Comparison of ENCODE assay signal across 9 cellular contexts in genomic region chr20:59031326-59032022, GRCh38. TPM values are rescaled to one million over a fixed set of nuclear protein-coding genes. Genes with fewer than 3 reads are reported as not detected.
A peak's percentile ranks its signal among the peaks of the same experiment; 100 is the strongest.
DNase-seq lines count a peak whose midpoint lies in the region; ATAC-seq and TF ChIP-seq lines count a peak whose summit lies in the region.
"Had no signal": no experiment of that assay in that cellular context is flagged by ENCODE, and none has a peak within 500 bp of the region (broad histone marks: within the 10 kb centered on the region; RNA-seq: fewer than 3 reads in every experiment).

No MANE protein-coding gene starts in this region.

- peaks cover 0 to 2% of the 10 kb centered on the region in 2 donors for H3K27me3 Mint-ChIP-seq in CD8-positive, alpha-beta memory T cell

- POLR2A ChIA-PET in CD8-positive, alpha-beta memory T cell (lab: Charles Lee), result interaction anchor here (0.6 to 2.8 kb wide), 10 partner anchors 11 to 380 kb away, joined by 3 to 35 read pairs (median 8); partner anchors contain the start of genes PRELID3B and STX16

- H3K4me1 ChIP-seq in CD8-positive, alpha-beta memory T cell (ENCODE audit: insufficient read depth, low read length), result peaks cover 50% of the 10 kb centered on the region
- peaks cover 11% of the 10 kb centered on the region; the same call in 1 of the 2 replicates for H3K4me1 ChIP-seq in HUES6 (ENCODE audit: control insufficient read depth, insufficient read depth, low read length)
- peaks cover 41% of the 10 kb centered on the region for H3K4me1 ChIP-seq in body of pancreas
- peaks cover 21% of the 10 kb centered on the region for H3K4me1 ChIP-seq in mesodermal cell (ENCODE audit: control insufficient read depth, insufficient read depth, low read length, poor library complexity, severe bottlenecking)

- peak overlapping the region; percentile 29 for H3K4me3 ChIP-seq in CD8-positive, alpha-beta memory T cell (ENCODE audit: low read length)
- H3K4me3 ChIP-seq in HUES6 (ENCODE audit: low read depth, low read length) (peak overlapping the region; percentile 99), body of pancreas (peak overlapping the region; percentile 36 to 51), mesodermal cell (ENCODE audit: extremely low read depth, insufficient read depth, low read length, poor library complexity, severe bottlenecking) (peak overlapping the region; percentile 90)

- intact Hi-C loops in body of pancreas (cut with DNase I), result no loop called here

- H3K4me1 Mint-ChIP-seq in CD8-positive, alpha-beta memory T cell, result peaks cover 51 to 61% (median 60%) of the 10 kb centered on the region in 3 donors

- peak overlapping the region; percentile 91 to 99 (median 95) for H3K4me3 Mint-ChIP-seq in CD8-positive, alpha-beta memory T cell

- H3K9me3 ChIP-seq in CD8-positive, alpha-beta memory T cell (ENCODE audit: low read length), result no peaks in the 10 kb centered on the region
- H3K9me3 ChIP-seq in HUES6 (ENCODE audit: control insufficient read depth, insufficient read depth, low read depth, low read length) (no peaks in the 10 kb centered on the region), body of pancreas (no peaks in the 10 kb centered on the region), mesodermal cell (ENCODE audit: control insufficient read depth, low read length) (no peaks in the 10 kb centered on the region)

- CTCF ChIA-PET in CD8-positive, alpha-beta memory T cell (lab: Charles Lee), result interaction anchor here (1.0 to 5.0 kb wide), 6 partner anchors 10 to 380 kb away, joined by 3 to 24 read pairs (median 3); partner anchors contain the start of genes PRELID3B and STX16

- no peak for ATAC-seq in body of pancreas
- ATAC-seq in activated CD4-positive, CD25-positive, alpha-beta regulatory T cell treated with anti-CD3 and anti-CD28 coated beads, Interleukin-2, amount 50 U/mL, for 24 hours, result no peak

- no peaks in the 10 kb centered on the region for H3K9me3 Mint-ChIP-seq in CD8-positive, alpha-beta memory T cell

- no peaks in the 10 kb centered on the region for H3K27me3 ChIP-seq in CD8-positive, alpha-beta memory T cell (ENCODE audit: insufficient read depth, low read length, poor library complexity, severe bottlenecking)
- H3K27me3 ChIP-seq in HUES6 (ENCODE audit: control insufficient read depth, insufficient read depth, low read length) (peaks cover 53% of the 10 kb centered on the region), body of pancreas (no peaks in the 10 kb centered on the region)

- H3K36me3 Mint-ChIP-seq in CD8-positive, alpha-beta memory T cell, result peaks cover 8 to 83% (median 16%) of the 10 kb centered on the region in 3 donors

- H3K9ac ChIP-seq in HUES6 (ENCODE audit: low read length), result peak overlapping the region; percentile 99

- H3K27ac Mint-ChIP-seq in CD8-positive, alpha-beta memory T cell, result peak overlapping the region; percentile 80 to 95 (median 94)

- peak overlapping the region; percentile 69 for H3K27ac ChIP-seq in CD8-positive, alpha-beta memory T cell (ENCODE audit: low read depth, low read length)
- H3K27ac ChIP-seq in HUES6 (ENCODE audit: low read depth, low read length), result peak overlapping the region; percentile 98
- peak overlapping the region; percentile 52 to 90 (median 73) for H3K27ac ChIP-seq in body of pancreas
- H3K27ac ChIP-seq in mesodermal cell (ENCODE audit: low read depth, low read length, severe bottlenecking), result no peak overlapping the region

- WGBS in body of pancreas, 2 donors, result 22 to 31% methylated on average over 17 to 18 of the region's 18 CpGs
- WGBS in mesodermal cell (ENCODE audit: insufficient coverage in 2 of 2), 2 experiments, result 45 to 47% methylated on average over 16 to 17 of the region's 18 CpGs

- H3K36me3 ChIP-seq in CD8-positive, alpha-beta memory T cell (ENCODE audit: insufficient read depth, low read length), result peaks cover 38% of the 10 kb centered on the region
- peaks cover 58% of the 10 kb centered on the region for H3K36me3 ChIP-seq in HUES6 (ENCODE audit: control insufficient read depth, insufficient read depth, low read length)
- peaks cover 0 to 17% of the 10 kb centered on the region in 2 donors for H3K36me3 ChIP-seq in body of pancreas (replicated peaks in 1 of 2; ENCODE audit: insufficient read depth in 1 of 2, low read depth in 2 of 2)
- H3K36me3 ChIP-seq in mesodermal cell (ENCODE audit: control insufficient read depth, insufficient read depth, low read length), result peaks cover 62% of the 10 kb centered on the region

- TF ChIP-seq CTCF in body of pancreas (IDR thresholded peaks at IDR 0.05), result no peak

- TF ChIP-seq POLR2A in body of pancreas (IDR thresholded peaks at IDR 0.05), result no peak

- peak in 1 of 5 donors; percentile 20 for DNase-seq in CD8-positive, alpha-beta memory T cell
- DNase-seq in body of pancreas, result peak in 1 of 4 donors; percentile 10
- DNase-seq in GF-D8 (lab: John Stamatoyannopoulos, UW), result no peak
- DNase-seq in GOT3 (lab: John Stamatoyannopoulos, UW), result no peak
- no peak for DNase-seq in GM19240 (ENCODE audit: insufficient read length, low spot score)

RNA-seq across cellular contexts. Expression of gene ATP5F1E, which starts 0.7 kb away (rescaled TPM):
- 100 to 1,000 TPM in 1 of 2 experiments, 10 to 100 TPM in 1; 98.1 to 102 TPM for total RNA-seq in CD8-positive, alpha-beta memory T cell
- polyA plus RNA-seq in CD8-positive, alpha-beta memory T cell, result 95.0 TPM
- 10 to 100 TPM; 16.2 to 16.6 TPM for total RNA-seq in body of pancreas
- 87.1 TPM for polyA plus RNA-seq in mesodermal cell (2013, experiment 1 of 2)
- 90.8 TPM for polyA plus RNA-seq in mesodermal cell (2013, experiment 2 of 2)

RNA-seq across cellular contexts. Expression of gene PRELID3B, which starts 11.1 kb away (rescaled TPM):
- total RNA-seq in CD8-positive, alpha-beta memory T cell, result 100 to 1,000 TPM; 127 to 141 TPM
- polyA plus RNA-seq in CD8-positive, alpha-beta memory T cell, result 33.8 TPM
- total RNA-seq in body of pancreas, result 10 to 100 TPM; 20.8 to 29.3 TPM
- polyA plus RNA-seq in mesodermal cell (2013, experiment 1 of 2), result 37.4 TPM
- 42.8 TPM for polyA plus RNA-seq in mesodermal cell (2013, experiment 2 of 2)

RNA-seq across cellular contexts. Expression of gene TUBB1, which starts 12.2 kb away (rescaled TPM):
- total RNA-seq in CD8-positive, alpha-beta memory T cell, result not detected
- 0.10 TPM for polyA plus RNA-seq in CD8-positive, alpha-beta memory T cell
- total RNA-seq in body of pancreas, result not detected
- not detected for polyA plus RNA-seq in mesodermal cell (2013, experiment 1 of 2)
- not detected for polyA plus RNA-seq in mesodermal cell (2013, experiment 2 of 2)
- total RNA-seq: SK-MEL-5 had no signal

RNA-seq across cellular contexts. Expression of gene CTSZ, which starts 24.4 kb away (rescaled TPM):
- total RNA-seq in CD8-positive, alpha-beta memory T cell, result 10 to 100 TPM; 35.3 to 36.0 TPM
- polyA plus RNA-seq in CD8-positive, alpha-beta memory T cell, result 1.5 TPM
- 10 to 100 TPM; 54.1 to 89.8 TPM for total RNA-seq in body of pancreas
- 65.5 TPM for polyA plus RNA-seq in mesodermal cell (2013, experiment 1 of 2)
- polyA plus RNA-seq in mesodermal cell (2013, experiment 2 of 2), result 60.4 TPM

RNA-seq across cellular contexts. Expression of gene NELFCD, which starts 50.4 kb away (rescaled TPM):
- total RNA-seq in CD8-positive, alpha-beta memory T cell, result 100 to 1,000 TPM; 101 to 108 TPM
- 78.1 TPM for polyA plus RNA-seq in CD8-positive, alpha-beta memory T cell
- total RNA-seq in body of pancreas, result 10 to 100 TPM; 35.9 to 45.9 TPM
- polyA plus RNA-seq in mesodermal cell (2013, experiment 1 of 2), result 83.9 TPM
- 79.0 TPM for polyA plus RNA-seq in mesodermal cell (2013, experiment 2 of 2)

Comparison
In these comparisons a context has a peak if more than half of its experiments do, and no peak if none do; other contexts are left out.
1. H3K4me3 ChIP-seq: peak in every context shown above with its lines; median percentile 99 in HUES6; 90 in mesodermal cell; 44 in body of pancreas; 29 in CD8-positive, alpha-beta memory T cell.
2. RNA of gene ATP5F1E, which starts 0.7 kb away (total RNA-seq): 98.1 to 102 TPM in CD8-positive, alpha-beta memory T cell; 16.2 to 16.6 TPM in body of pancreas; every median in the first group is over 4 times any median in the second.
3. RNA of gene PRELID3B, which starts 11.1 kb away (total RNA-seq): 127 to 141 TPM in CD8-positive, alpha-beta memory T cell; 20.8 to 29.3 TPM in body of pancreas; every median in the first group is over 4 times any median in the second.